ENCODE assay signal across 28 cellular contexts in the genomic region with DNA sequence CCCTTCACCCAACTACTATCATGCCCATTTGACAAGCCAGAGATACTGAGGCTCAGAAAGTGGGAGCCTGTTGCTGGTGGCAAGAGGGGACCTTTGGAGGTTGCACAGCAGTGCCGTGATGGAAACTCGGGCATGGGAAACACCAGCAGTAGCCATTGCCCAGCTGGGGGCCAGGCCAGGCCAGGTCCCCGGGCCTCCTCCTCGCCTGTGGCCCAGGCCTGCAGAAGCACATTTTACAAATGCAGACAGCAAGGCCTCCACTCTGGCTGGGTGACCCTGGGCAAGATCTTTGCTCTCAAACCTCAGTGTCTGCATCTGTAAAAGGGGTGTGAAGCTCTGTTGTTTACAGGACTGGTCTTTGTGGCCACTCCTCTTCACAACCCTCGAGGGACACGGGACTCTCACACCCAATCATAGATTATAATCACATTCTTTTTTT.
"Had no signal": no experiment of that assay in that cellular context is flagged by ENCODE, and none has a peak within 500 bp of the region (broad histone marks: within the 10 kb centered on the region; RNA-seq: fewer than 3 reads in every experiment).

No MANE protein-coding gene starts in this region.

- H3K4me3 ChIP-seq: ascending aorta, body of pancreas, MG63, Peyer's patch, SJCRH30 had no signal

- H3K9me3 Mint-ChIP-seq: activated T-cell treated with anti-CD3 and anti-CD28 coated beads, Interleukin-2, amount 50 U/mL, for 4 hours; T-helper 2 cell treated with Interferon-gamma antibody and Interleukin-4, amounts not matched to agents 5 μg/mL and 100 μg/mL, for 36 hours had no signal

- H3K4me3 Mint-ChIP-seq: activated CD8-positive, alpha-beta memory T cell treated with anti-CD3 and anti-CD28 coated beads, Interleukin-2, amount 10 ng/mL, durations not matched to agents 7 days and 5 days; activated T-cell treated with anti-CD3 and anti-CD28 coated beads, Interleukin-2, amount 50 U/mL, for 4 hours; activated T-helper 17 cell treated with anti-CD3 and anti-CD28 coated beads, Interleukin-2, amount 50 U/mL, for 72 hours; T-helper 2 cell treated with Interferon-gamma antibody and Interleukin-4, amounts not matched to agents 5 μg/mL and 100 μg/mL, for 36 hours had no signal

- H3K9ac ChIP-seq: KMS-11 had no signal

- H3K27ac Mint-ChIP-seq: activated CD8-positive, alpha-beta memory T cell treated with anti-CD3 and anti-CD28 coated beads, Interleukin-2, amount 10 ng/mL, durations not matched to agents 7 days and 5 days; activated T-helper 17 cell treated with anti-CD3 and anti-CD28 coated beads, Interleukin-2, amount 50 U/mL, for 72 hours; T-helper 2 cell treated with Interferon-gamma antibody and Interleukin-4, amounts not matched to agents 5 μg/mL and 100 μg/mL, for 36 hours had no signal

- H3K27ac ChIP-seq: ascending aorta, body of pancreas, KMS-11, Peyer's patch, RWPE1, SJCRH30 had no signal

- H3K36me3 ChIP-seq: ascending aorta, MG63, Peyer's patch, SJCRH30 had no signal

- H3K9me3 ChIP-seq: ascending aorta, body of pancreas, MG63, Peyer's patch, SJCRH30 had no signal

- H3K27me3 ChIP-seq: ascending aorta, body of pancreas, MG63, Peyer's patch, SJCRH30 had no signal

- DNase-seq: activated CD4-positive, alpha-beta T cell treated with anti-CD3 and anti-CD28 coated beads for 4 hours; activated CD4-positive, alpha-beta T cell treated with anti-CD3 and anti-CD28 coated beads, Interleukin-2, amount 50 U/mL, for 48 hours; activated CD8-positive, alpha-beta memory T cell treated with anti-CD3 and anti-CD28 coated beads, Interleukin-2, amount 10 ng/mL, durations not matched to agents 7 days and 5 days; activated gamma-delta T cell; activated naive CD4-positive, alpha-beta T cell treated with anti-CD3 and anti-CD28 coated beads, Interleukin-2, amount 50 U/mL, for 16 hours; activated T-cell treated with anti-CD3 and anti-CD28 coated beads, Interleukin-2, amount 50 U/mL, for 4 hours; amniotic stem cell; body of pancreas; central memory CD4-positive, alpha-beta T cell; MG63; MV-4-11; NCI-H1092 treated with DMSO at 0.1 percent for 48 hours; NCI-H1417 treated with DMSO at 0.1 percent for 48 hours; NCI-H1694; NCI-H2029 treated with DMSO at 0.1 percent for 48 hours; NCI-H345; NCI-H510A treated with DMSO at 0.1 percent for 48 hours; NCI-H69; NK-92 treated with Interleukin-12 subunit alpha and Interleukin-12 subunit beta, amount 100 ng/mL, for 24 hours; Peyer's patch; Right ventricle myocardium superior; SJCRH30; SW 1271 had no signal
